Comparison of ENCODE assay signal across 24 cellular contexts in genomic region chr7:121578669-121579068, GRCh38.
"Had no signal": no experiment of that assay in that cellular context is flagged by ENCODE, and none has a peak within 500 bp of the region (broad histone marks: within the 10 kb centered on the region; RNA-seq: fewer than 3 reads in every experiment).

No MANE protein-coding gene starts in this region.

- H3K4me1 Mint-ChIP-seq: naive B cell had no signal

- H3K4me3 Mint-ChIP-seq: dendritic cell treated with granulocyte-macrophage colony-stimulating factor and Interleukin-4, amounts not matched to agents 40 ng/mL and 50 ng/mL, for 4 days; effector memory CD8-positive, alpha-beta T cell; endodermal cell; mesothelial cell of epicardium; naive B cell had no signal

- H3K36me3 Mint-ChIP-seq: mesothelial cell of epicardium, naive B cell had no signal

- H3K9me3 ChIP-seq: esophagus squamous epithelium, gastrocnemius medialis, heart right ventricle, left lung, lower lobe of right lung, mucosa of descending colon had no signal

- H3K9me3 Mint-ChIP-seq: dendritic cell treated with granulocyte-macrophage colony-stimulating factor and Interleukin-4, amounts not matched to agents 40 ng/mL and 50 ng/mL, for 4 days; effector memory CD8-positive, alpha-beta T cell; endodermal cell; mesothelial cell of epicardium; naive B cell had no signal

- H3K27ac ChIP-seq: epithelial cell of prostate, esophagus squamous epithelium, gastrocnemius medialis, heart right ventricle, left lung, lower lobe of right lung had no signal

- ATAC-seq: effector memory CD8-positive, alpha-beta T cell; esophagus mucosa; gastrocnemius medialis; heart right ventricle; left cardiac atrium; left lung; left ventricle myocardium superior; lower lobe of right lung; mucosa of descending colon had no signal

- H3K4me1 ChIP-seq: gastrocnemius medialis, left lung, lower lobe of right lung had no signal

- H3K27ac Mint-ChIP-seq: dendritic cell treated with granulocyte-macrophage colony-stimulating factor and Interleukin-4, amounts not matched to agents 40 ng/mL and 50 ng/mL, for 4 days; effector memory CD8-positive, alpha-beta T cell; endodermal cell; mesothelial cell of epicardium; naive B cell had no signal

- H3K36me3 ChIP-seq: esophagus squamous epithelium, gastrocnemius medialis, heart right ventricle, left lung, lower lobe of right lung had no signal

- H3K4me3 ChIP-seq: esophagus squamous epithelium, gastrocnemius medialis, heart right ventricle, left lung, lower lobe of right lung, mucosa of descending colon had no signal

- DNase-seq: cortex of kidney; effector CD8-positive, alpha-beta T cell; effector memory CD8-positive, alpha-beta T cell; endodermal cell; erythroblast; esophagus squamous epithelium; foreskin fibroblast; foreskin melanocyte; gastrocnemius medialis; glutamatergic neuron; head of caudate nucleus; heart right ventricle; hippocampal formation; left cardiac atrium; left lung; left ventricle myocardium superior; lower lobe of right lung; mesenchymal stem cell; mucosa of descending colon; naive B cell had no signal
